Comparison of ENCODE assay signal across 11 cellular contexts in genomic region chr2:191171708-191172355, GRCh38. TPM values are rescaled to one million over a fixed set of nuclear protein-coding genes. Genes with fewer than 3 reads are reported as not detected.
DNase-seq lines count a peak whose midpoint lies in the region; ATAC-seq and TF ChIP-seq lines count a peak whose summit lies in the region.
"Had no signal": no experiment of that assay in that cellular context is flagged by ENCODE, and none has a peak within 500 bp of the region (broad histone marks: within the 10 kb centered on the region; RNA-seq: fewer than 3 reads in every experiment).

No MANE protein-coding gene starts in this region.

- H3K27me3 Mint-ChIP-seq in activated T-helper 17 cell treated with anti-CD3 and anti-CD28 coated beads, Interleukin-2, amount 50 U/mL, for 72 hours = no peaks in the 10 kb centered on the region
- H3K27me3 Mint-ChIP-seq in stimulated activated naive CD8-positive, alpha-beta T cell treated with anti-CD3 and anti-CD28 coated beads, Interleukin-15, amount 100 ng/mL, for 72 hours = no peaks in the 10 kb centered on the region

- H3K4me1 ChIP-seq in right atrium auricular region = peaks cover 0 to 37% of the 10 kb centered on the region in 2 donors

- no peak overlapping the region for H3K4me3 ChIP-seq in right atrium auricular region

- H3K9me3 Mint-ChIP-seq in activated T-helper 17 cell treated with anti-CD3 and anti-CD28 coated beads, Interleukin-2, amount 50 U/mL, for 72 hours = no peaks in the 10 kb centered on the region
- H3K9me3 Mint-ChIP-seq in stimulated activated naive CD8-positive, alpha-beta T cell treated with anti-CD3 and anti-CD28 coated beads, Interleukin-15, amount 100 ng/mL, for 72 hours = no peaks in the 10 kb centered on the region
- H3K9me3 Mint-ChIP-seq: CD8-positive, alpha-beta memory T cell; nephron progenitor cell had no signal

- peaks cover 19% of the 10 kb centered on the region for H3K4me1 Mint-ChIP-seq in activated T-helper 17 cell treated with anti-CD3 and anti-CD28 coated beads, Interleukin-2, amount 50 U/mL, for 72 hours
- peaks cover 88% of the 10 kb centered on the region for H3K4me1 Mint-ChIP-seq in stimulated activated naive CD8-positive, alpha-beta T cell treated with anti-CD3 and anti-CD28 coated beads, Interleukin-15, amount 100 ng/mL, for 72 hours

- intact Hi-C loops in Right ventricle myocardium superior (cut with DNase I) = no loop called here

- H3K9me3 ChIP-seq in right atrium auricular region = no peaks in the 10 kb centered on the region

- no peaks in the 10 kb centered on the region for H3K36me3 ChIP-seq in right atrium auricular region

- no peak for TF ChIP-seq CTCF in right atrium auricular region (IDR thresholded peaks at IDR 0.05)

- peak; percentile 37 for ATAC-seq in Right ventricle myocardium superior (ENCODE audit: poor library complexity)
- ATAC-seq in activated T-helper 17 cell treated with anti-CD3 and anti-CD28 coated beads, Interleukin-2, amount 50 U/mL, for 72 hours (replicated peaks) = peak; percentile 69
- no peak for ATAC-seq in stimulated activated naive CD8-positive, alpha-beta T cell treated with anti-CD3 and anti-CD28 coated beads, Interleukin-15, amount 100 ng/mL, for 72 hours
- no peak for ATAC-seq in HG03135 (IDR thresholded peaks at IDR 0.05; ENCODE audit: unreplicated experiment)
- ATAC-seq in GM19452 (IDR thresholded peaks at IDR 0.05; ENCODE audit: unreplicated experiment) = no peak

- DNase-seq in Right ventricle myocardium superior = no peak
- no peak for DNase-seq in right atrium auricular region (ENCODE audit: low spot score)
- peak; percentile 44 for DNase-seq in hepatic stellate cell (ENCODE audit: low spot score)
- DNase-seq in stimulated activated naive CD8-positive, alpha-beta T cell treated with anti-CD3 and anti-CD28 coated beads, Interleukin-15, amount 100 ng/mL, for 72 hours = no peak
- DNase-seq in activated CD4-positive, CD25-positive, alpha-beta regulatory T cell treated with anti-CD3 and anti-CD28 coated beads, Interleukin-2, amount 50 U/mL, for 72 hours = no peak
- DNase-seq: activated CD4-positive, alpha-beta T cell treated with anti-CD3 and anti-CD28 coated beads for 1 hour; CD8-positive, alpha-beta memory T cell; nephron progenitor cell had no signal

- H3K27ac ChIP-seq in right atrium auricular region = no peak overlapping the region

- H3K27ac Mint-ChIP-seq in activated T-helper 17 cell treated with anti-CD3 and anti-CD28 coated beads, Interleukin-2, amount 50 U/mL, for 72 hours = peak overlapping the region; percentile 22
- peak overlapping the region in 1 of 2 donors; percentile 34 for H3K27ac Mint-ChIP-seq in stimulated activated naive CD8-positive, alpha-beta T cell treated with anti-CD3 and anti-CD28 coated beads, Interleukin-15, amount 100 ng/mL, for 72 hours
- H3K27ac Mint-ChIP-seq: CD8-positive, alpha-beta memory T cell; nephron progenitor cell had no signal

- peak overlapping the region; percentile 19 for H3K4me3 Mint-ChIP-seq in activated T-helper 17 cell treated with anti-CD3 and anti-CD28 coated beads, Interleukin-2, amount 50 U/mL, for 72 hours
- H3K4me3 Mint-ChIP-seq in stimulated activated naive CD8-positive, alpha-beta T cell treated with anti-CD3 and anti-CD28 coated beads, Interleukin-15, amount 100 ng/mL, for 72 hours = peak overlapping the region; percentile 22 to 27
- H3K4me3 Mint-ChIP-seq: nephron progenitor cell had no signal

- no peaks in the 10 kb centered on the region for H3K27me3 ChIP-seq in right atrium auricular region

- no peaks in the 10 kb centered on the region for H3K36me3 Mint-ChIP-seq in activated T-helper 17 cell treated with anti-CD3 and anti-CD28 coated beads, Interleukin-2, amount 50 U/mL, for 72 hours (ENCODE audit: low read depth)
- H3K36me3 Mint-ChIP-seq: CD8-positive, alpha-beta memory T cell had no signal

RNA-seq across cellular contexts. Expression of gene STAT4, which starts 21.0 kb away (rescaled TPM):
- 0.70 TPM for total RNA-seq in Right ventricle myocardium superior
- total RNA-seq in right atrium auricular region = 10 to 100 TPM; 15.2 to 27.3 TPM
- total RNA-seq in activated T-helper 17 cell treated with anti-CD3 and anti-CD28 coated beads, Interleukin-2, amount 50 U/mL, for 72 hours = 10 to 100 TPM; 38.0 to 51.7 TPM

Comparison
In these comparisons a context has a peak if more than half of its experiments do, and no peak if none do; other contexts are left out.
1. ATAC-seq: peak in Right ventricle myocardium superior (single experiment) and activated T-helper 17 cell treated with anti-CD3 and anti-CD28 coated beads, Interleukin-2, amount 50 U/mL, for 72 hours (single experiment); none in stimulated activated naive CD8-positive, alpha-beta T cell treated with anti-CD3 and anti-CD28 coated beads, Interleukin-15, amount 100 ng/mL, for 72 hours (single experiment), HG03135 (single experiment) and GM19452 (single experiment).